ENCODE assay signal across 32 cellular contexts in genomic region chr16:12410842-12411490, GRCh38.
"Had no signal": no experiment of that assay in that cellular context is flagged by ENCODE, and none has a peak within 500 bp of the region (broad histone marks: within the 10 kb centered on the region; RNA-seq: fewer than 3 reads in every experiment).

No MANE protein-coding gene starts in this region.

- H3K4me3 ChIP-seq: ascending aorta, body of pancreas, SJCRH30 had no signal

- H3K36me3 ChIP-seq: ascending aorta, SJCRH30 had no signal

- ATAC-seq: activated CD8-positive, alpha-beta T cell treated with anti-CD3 and anti-CD28 coated beads, Interleukin-2, amount 10 ng/mL, durations not matched to agents 7 days and 5 days; activated naive CD4-positive, alpha-beta T cell treated with anti-CD3 and anti-CD28 coated beads, Interleukin-2, amount 50 U/mL, for 72 hours; activated naive CD8-positive, alpha-beta T cell treated with anti-CD3 and anti-CD28 coated beads, Interleukin-2, amount 50 U/mL, for 24 hours; body of pancreas; Panc1; Right ventricle myocardium inferior; T-helper 17 cell; WTC11 had no signal

- H3K4me1 ChIP-seq: ascending aorta, body of pancreas, SJCRH30 had no signal

- H3K9me3 Mint-ChIP-seq: activated naive CD4-positive, alpha-beta T cell treated with anti-CD3 and anti-CD28 coated beads, Interleukin-2, amount 50 U/mL, for 72 hours; activated naive CD8-positive, alpha-beta T cell treated with anti-CD3 and anti-CD28 coated beads, Interleukin-2, amount 50 U/mL, for 24 hours; activated T-cell treated with anti-CD3 and anti-CD28 coated beads, Interleukin-2, amount 50 U/mL, for 24 hours; activated T-helper 1 cell treated with anti-CD3 and anti-CD28 coated beads, Interleukin-12 subunit alpha, Interleukin-12 subunit beta, Interleukin-2, Interleukin-4 antibody, amounts not matched to agents 30 ng/mL and 10 ng/mL and 1 ng/mL, durations not matched to agents 14 hours and 24 hours and 36 hours; WTC11 had no signal

- H3K9me3 ChIP-seq: ascending aorta, body of pancreas, SJCRH30, SK-N-SH had no signal

- H3K36me3 Mint-ChIP-seq: activated naive CD4-positive, alpha-beta T cell treated with anti-CD3 and anti-CD28 coated beads, Interleukin-2, amount 50 U/mL, for 72 hours; WTC11 had no signal

- H3K27me3 Mint-ChIP-seq: activated naive CD8-positive, alpha-beta T cell treated with anti-CD3 and anti-CD28 coated beads, Interleukin-2, amount 50 U/mL, for 24 hours; activated T-cell treated with anti-CD3 and anti-CD28 coated beads, Interleukin-2, amount 50 U/mL, for 24 hours; T-helper 17 cell had no signal

- FAIRE-seq: bronchial epithelial cell had no signal

- H3K4me2 ChIP-seq: SK-N-SH had no signal

- H3K27ac ChIP-seq: ascending aorta, body of pancreas, SJCRH30 had no signal

- H3K9ac ChIP-seq: SK-N-SH had no signal

- H3K27ac Mint-ChIP-seq: activated CD8-positive, alpha-beta T cell treated with anti-CD3 and anti-CD28 coated beads, Interleukin-2, amount 10 ng/mL, durations not matched to agents 7 days and 5 days; activated naive CD4-positive, alpha-beta T cell treated with anti-CD3 and anti-CD28 coated beads, Interleukin-2, amount 50 U/mL, for 72 hours; activated naive CD8-positive, alpha-beta T cell treated with anti-CD3 and anti-CD28 coated beads, Interleukin-2, amount 50 U/mL, for 24 hours; activated T-cell treated with anti-CD3 and anti-CD28 coated beads, Interleukin-2, amount 50 U/mL, for 24 hours; activated T-helper 1 cell treated with anti-CD3 and anti-CD28 coated beads, Interleukin-12 subunit alpha, Interleukin-12 subunit beta, Interleukin-2, Interleukin-4 antibody, amounts not matched to agents 30 ng/mL and 10 ng/mL and 1 ng/mL, durations not matched to agents 14 hours and 24 hours and 36 hours; T-helper 17 cell; WTC11 had no signal

- H3K4me3 Mint-ChIP-seq: activated CD8-positive, alpha-beta T cell treated with anti-CD3 and anti-CD28 coated beads, Interleukin-2, amount 10 ng/mL, durations not matched to agents 7 days and 5 days; activated naive CD8-positive, alpha-beta T cell treated with anti-CD3 and anti-CD28 coated beads, Interleukin-2, amount 50 U/mL, for 24 hours; activated T-cell treated with anti-CD3 and anti-CD28 coated beads, Interleukin-2, amount 50 U/mL, for 24 hours; activated T-helper 1 cell treated with anti-CD3 and anti-CD28 coated beads, Interleukin-12 subunit alpha, Interleukin-12 subunit beta, Interleukin-2, Interleukin-4 antibody, amounts not matched to agents 30 ng/mL and 10 ng/mL and 1 ng/mL, durations not matched to agents 14 hours and 24 hours and 36 hours; T-helper 17 cell; WTC11 had no signal

- H3K9me2 ChIP-seq: SK-N-SH had no signal

- H3K4me1 Mint-ChIP-seq: WTC11 had no signal

- H3K27me3 ChIP-seq: ascending aorta, body of pancreas, SJCRH30 had no signal

- DNase-seq: activated CD4-positive, alpha-beta T cell treated with anti-CD3 and anti-CD28 coated beads for 48 hours; activated CD4-positive, alpha-beta T cell treated with anti-CD3 and anti-CD28 coated beads, Interleukin-2, amount 50 U/mL, for 4 hours; activated CD4-positive, CD25-positive, alpha-beta regulatory T cell treated with anti-CD3 and anti-CD28 coated beads, Interleukin-2, amount 50 U/mL, for 72 hours; activated CD8-positive, alpha-beta memory T cell treated with anti-CD3 and anti-CD28 coated beads, Interleukin-2, amount 50 U/mL, for 48 hours; activated CD8-positive, alpha-beta T cell treated with anti-CD3 and anti-CD28 coated beads, Interleukin-2, amount 10 ng/mL, durations not matched to agents 7 days and 5 days; activated effector memory CD4-positive, alpha-beta T cell treated with anti-CD3 and anti-CD28 coated beads, Interleukin-2, amount 50 U/mL, for 16 hours; activated naive CD4-positive, alpha-beta T cell treated with Interleukin-2 at 50 U/mL for 16 hours; activated naive CD8-positive, alpha-beta T cell treated with anti-CD3 and anti-CD28 coated beads, Interleukin-2, amount 50 U/mL, for 24 hours; activated T-cell treated with anti-CD3 and anti-CD28 coated beads, Interleukin-2, amount 50 U/mL, for 24 hours; amniotic stem cell; body of pancreas; central memory CD4-positive, alpha-beta T cell; NCI-H1092; NCI-H1417; NCI-H1930; NCI-H345; NCI-H510A treated with DMSO at 0.1 percent for 48 hours; NCI-H69; NK-92 treated with Interleukin-12 subunit alpha and Interleukin-12 subunit beta, amount 100 ng/mL, for 24 hours; OCI-M1; RPMI8226; SJCRH30; SK-N-SH; T-helper 17 cell; T-helper 9 cell had no signal
